In the genomic region with DNA sequence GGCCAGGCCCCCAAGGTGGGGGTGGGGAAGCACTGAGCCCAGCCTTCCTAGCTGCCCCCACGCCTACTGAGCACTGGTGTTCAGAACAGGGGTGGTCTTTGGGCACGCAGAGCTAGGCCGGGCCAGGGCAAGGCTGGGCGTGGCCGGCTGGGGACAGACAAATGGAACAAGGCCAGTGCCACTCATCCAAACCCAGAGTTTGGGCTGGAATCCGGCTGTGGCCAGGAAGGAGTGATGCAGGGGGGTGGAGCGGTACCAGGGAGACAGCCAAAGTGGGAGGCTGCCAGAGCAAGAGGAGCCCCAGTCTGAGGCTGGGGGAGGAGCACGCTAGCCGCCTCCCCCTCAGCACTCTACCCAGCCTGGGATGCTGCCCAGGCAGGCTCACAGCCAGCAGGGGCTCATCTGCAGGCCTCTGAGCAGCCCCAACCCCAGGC, we compare ENCODE assay signal across 1 cellular context.
TF ChIP-seq lines count a peak whose summit lies in the region.

No MANE protein-coding gene starts in this region.

TF ChIP-seq in H1, 55 proteins besides CTCF, POLR2A, EP300 and RAD21:
- TF ChIP-seq SP2 (IDR thresholded peaks at IDR 0.05; ENCODE audit: low read length) (no peak), RBBP5 (IDR thresholded peaks at IDR 0.05; ENCODE audit: borderline replicate concordance, low read depth, low read length) (no peak), JUND (IDR thresholded peaks at IDR 0.05; ENCODE audit: low read length) (no peak), ASH2L (IDR thresholded peaks at IDR 0.05; ENCODE audit: low read length) (no peak), SIX5 (IDR thresholded peaks at IDR 0.05; ENCODE audit: low read depth, low read length) (no peak), POU5F1 (IDR thresholded peaks at IDR 0.05; ENCODE audit: low read depth, low read length) (no peak), HDAC6 (IDR thresholded peaks at IDR 0.05; ENCODE audit: low read depth, low read length) (no peak), CBX8 (IDR thresholded peaks at IDR 0.05; ENCODE audit: borderline replicate concordance, low read depth, low read length) (no peak), NRF1 (IDR thresholded peaks at IDR 0.05; ENCODE audit: low read depth, low read length) (no peak), PHF8 (conservative IDR thresholded peaks at IDR 0.05; ENCODE audit: low read depth, low read length) (no peak), GTF2F1 (IDR thresholded peaks at IDR 0.05; ENCODE audit: borderline replicate concordance, low read depth, low read length) (no peak), SRF (IDR thresholded peaks at IDR 0.05; ENCODE audit: low read depth, low read length) (no peak), TAF1 (IDR thresholded peaks at IDR 0.05; ENCODE audit: low read depth, low read length) (no peak), KDM1A (IDR thresholded peaks at IDR 0.05; ENCODE audit: borderline replicate concordance, low read length) (no peak), CREB1 (IDR thresholded peaks at IDR 0.05) (no peak), RXRA (IDR thresholded peaks at IDR 0.05; ENCODE audit: insufficient read depth, low read depth, low read length) (no peak), SP1 (IDR thresholded peaks at IDR 0.05; ENCODE audit: low read depth, low read length) (no peak)
- TF ChIP-seq, protein P1, sequence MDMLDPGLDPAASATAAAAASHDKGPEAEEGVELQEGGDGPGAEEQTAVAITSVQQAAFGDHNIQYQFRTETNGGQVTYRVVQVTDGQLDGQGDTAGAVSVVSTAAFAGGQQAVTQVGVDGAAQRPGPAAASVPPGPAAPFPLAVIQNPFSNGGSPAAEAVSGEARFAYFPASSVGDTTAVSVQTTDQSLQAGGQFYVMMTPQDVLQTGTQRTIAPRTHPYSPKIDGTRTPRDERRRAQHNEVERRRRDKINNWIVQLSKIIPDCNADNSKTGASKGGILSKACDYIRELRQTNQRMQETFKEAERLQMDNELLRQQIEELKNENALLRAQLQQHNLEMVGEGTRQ (IDR thresholded peaks at IDR 0.05; ENCODE audit: low read length) = no peak
- TF ChIP-seq, protein P2, sequence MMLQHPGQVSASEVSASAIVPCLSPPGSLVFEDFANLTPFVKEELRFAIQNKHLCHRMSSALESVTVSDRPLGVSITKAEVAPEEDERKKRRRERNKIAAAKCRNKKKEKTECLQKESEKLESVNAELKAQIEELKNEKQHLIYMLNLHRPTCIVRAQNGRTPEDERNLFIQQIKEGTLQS (IDR thresholded peaks at IDR 0.05; ENCODE audit: insufficient read depth, low read depth, low read length) = no peak
